8 cellular contexts compared by ENCODE assay signal in genomic region chr4:5708171-5708828, GRCh38. TPM values are rescaled to one million over a fixed set of nuclear protein-coding genes. Genes with fewer than 3 reads are reported as not detected.
A peak's percentile ranks its signal among the peaks of the same experiment; 100 is the strongest.
DNase-seq lines count a peak whose midpoint lies in the region; ATAC-seq and TF ChIP-seq lines count a peak whose summit lies in the region.

EVC2 (minus strand) TSS chr4:5708559; CDS start chr4:5708513, 46 bp downstream.

- DNase-seq in GM12864 (ENCODE audit: low read depth) (no peak), SK-N-MC (ENCODE audit: low read depth, low spot score) (no peak), lower lobe of right lung (peak; percentile 76), NCI-H1417 treated with DMSO at 0.1 percent for 48 hours (lab: John Stamatoyannopoulos, UW) (no peak)

- H3K4me1 ChIP-seq in endocrine pancreas (ENCODE audit: control insufficient read depth, insufficient read depth, low read length) = no peaks in the 10 kb centered on the region
- peaks cover 36% of the 10 kb centered on the region for H3K4me1 ChIP-seq in lower lobe of right lung
- H3K4me1 ChIP-seq in stomach smooth muscle (ENCODE audit: control insufficient read depth, insufficient read depth, low read length) = peaks cover 51% of the 10 kb centered on the region

- peak; percentile 77 to 84 for ATAC-seq in lower lobe of right lung
- no peak for ATAC-seq in HG03196 (IDR thresholded peaks at IDR 0.05; ENCODE audit: unreplicated experiment)
- ATAC-seq in HG02840 (IDR thresholded peaks at IDR 0.05; ENCODE audit: low FRiP score, unreplicated experiment) = no peak

- H3K9me3 ChIP-seq in SK-N-MC (ENCODE audit: low read depth, low read length) (no peaks in the 10 kb centered on the region), endocrine pancreas (ENCODE audit: control insufficient read depth, low read length) (no peaks in the 10 kb centered on the region), lower lobe of right lung (no peaks in the 10 kb centered on the region), stomach smooth muscle (ENCODE audit: control insufficient read depth in 2 of 2, low read length in 2 of 2) (no peaks in the 10 kb centered on the region)

- intact Hi-C loops in lower lobe of right lung (cut with DNase I) = no loop called here

- H3K36me3 ChIP-seq in SK-N-MC (ENCODE audit: insufficient read depth, low read length) (no peaks in the 10 kb centered on the region; the same call in 1 of the 2 replicates), endocrine pancreas (ENCODE audit: control insufficient read depth, insufficient read depth, low read length) (no peaks in the 10 kb centered on the region), lower lobe of right lung (no peaks in the 10 kb centered on the region), stomach smooth muscle (ENCODE audit: control insufficient read depth in 2 of 2, insufficient read depth in 2 of 2, low read length in 2 of 2) (peaks cover 7% of the 10 kb centered on the region in 2 donors)

- H3K27me3 ChIP-seq in endocrine pancreas (ENCODE audit: control insufficient read depth, insufficient read depth, low read length) (no peaks in the 10 kb centered on the region), lower lobe of right lung (ENCODE audit: low read depth) (peaks cover 21% of the 10 kb centered on the region), stomach smooth muscle (ENCODE audit: control insufficient read depth in 1 of 2, insufficient read depth in 2 of 2, low read length in 2 of 2) (no peaks in the 10 kb centered on the region)

- no peak for TF ChIP-seq CTCF in GM12864 (IDR thresholded peaks at IDR 0.05; ENCODE audit: low read depth, low read length, missing control alignments)
- no peak for TF ChIP-seq CTCF in lower lobe of right lung (IDR thresholded peaks at IDR 0.05)

- H3K27ac ChIP-seq in SK-N-MC (no peak within 1 kb of the TSS), lower lobe of right lung (peak within 1 kb of the TSS; percentile 78), stomach smooth muscle (ENCODE audit: low read length) (peak within 1 kb of the TSS; percentile 81)

- H3K4me3 ChIP-seq in GM12864 (ENCODE audit: low read depth, low read length) (peak within 1 kb of the TSS; percentile 61), SK-N-MC (peak within 1 kb of the TSS; percentile 75), endocrine pancreas (ENCODE audit: control insufficient read depth, insufficient read depth, low read length) (no peak within 1 kb of the TSS), lower lobe of right lung (peak within 1 kb of the TSS; percentile 77), stomach smooth muscle (ENCODE audit: low read length in 2 of 2) (peak within 1 kb of the TSS; percentile 85 to 86)

- H3K9ac ChIP-seq in SK-N-MC (ENCODE audit: insufficient read length) (peak within 1 kb of the TSS; percentile 62), endocrine pancreas (ENCODE audit: control insufficient read depth, insufficient read depth, low read length) (peak within 1 kb of the TSS; percentile 33), stomach smooth muscle (ENCODE audit: low read length in 2 of 2) (peak within 1 kb of the TSS; percentile 80 to 88)

RNA-seq across cellular contexts. Expression of gene EVC2, which starts in this region (rescaled TPM):
- 4.9 TPM for total RNA-seq in lower lobe of right lung

Comparison
In these comparisons a context has a peak if more than half of its experiments do, and no peak if none do; other contexts are left out.
1. H3K9ac ChIP-seq: peak in every context shown above with its lines; median percentile 84 in stomach smooth muscle; 62 in SK-N-MC; 33 in endocrine pancreas.
2. ATAC-seq: peak in lower lobe of right lung (2 of 2); none in HG03196 (single experiment) and HG02840 (single experiment).